ENCODE assay signal across 8 cellular contexts in the genomic region with DNA sequence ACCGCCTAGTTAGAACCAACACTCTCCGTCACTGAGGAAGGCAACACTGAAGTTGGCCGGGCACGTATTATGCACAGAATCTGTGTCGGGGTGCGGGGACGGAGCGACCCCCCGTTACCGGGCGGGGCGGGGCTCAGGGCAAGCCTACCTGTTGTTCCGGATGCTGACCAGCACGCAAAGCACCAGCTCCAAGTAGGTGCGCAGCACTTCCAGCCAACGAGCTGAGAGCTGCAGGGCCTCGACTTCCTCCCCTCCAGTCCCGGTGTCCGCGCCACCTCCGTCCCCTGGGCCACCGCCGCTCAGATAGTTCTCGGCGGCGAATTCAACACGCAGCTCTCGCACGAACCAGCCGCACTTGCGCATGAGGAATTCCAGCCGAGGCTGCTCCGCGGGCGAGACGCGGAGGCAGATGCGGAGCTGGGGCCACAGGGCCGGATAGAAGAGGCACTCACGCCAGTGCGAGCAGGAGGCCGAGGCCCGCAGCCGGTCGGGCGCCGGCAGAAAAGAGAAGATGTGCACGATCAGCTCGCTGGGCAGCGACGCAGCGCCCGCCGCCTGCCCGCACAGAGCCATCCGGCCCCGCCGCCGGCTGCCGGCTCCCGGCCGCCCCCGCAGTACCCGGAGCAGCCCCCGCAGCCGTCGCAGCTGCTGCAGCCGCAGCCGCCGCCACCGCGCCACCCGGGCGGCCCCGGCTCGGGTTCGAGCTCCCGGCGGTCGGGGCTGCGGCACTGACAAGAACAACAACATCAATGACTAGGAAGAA. TPM values are rescaled to one million over a fixed set of nuclear protein-coding genes. Genes with fewer than 3 reads are reported as not detected.
A peak's percentile ranks its signal among the peaks of the same experiment; 100 is the strongest.
DNase-seq lines count a peak whose midpoint lies in the region; ATAC-seq and TF ChIP-seq lines count a peak whose summit lies in the region.

No MANE protein-coding gene starts in this region.

- peak overlapping the region; percentile 96 for H3K4me3 Mint-ChIP-seq in activated CD4-positive, alpha-beta T cell treated with anti-CD3 and anti-CD28 coated beads, Interleukin-2, amount 10 ng/mL, durations not matched to agents 7 days and 5 days

- peak overlapping the region in 1 of 2 experiments; percentile 13 for H3K14ac ChIP-seq in mesenchymal stem cell (ENCODE audit: low read length in 2 of 2)

- no peaks in the 10 kb centered on the region for H3K27me3 ChIP-seq in mesenchymal stem cell (ENCODE audit: control insufficient read depth in 1 of 2, insufficient read depth in 1 of 2, low read length in 2 of 2)

- H3K79me1 ChIP-seq in mesenchymal stem cell (replicated peaks; ENCODE audit: low read length, poor library complexity, severe bottlenecking): peaks cover 14% of the 10 kb centered on the region

- peak overlapping the region in 1 of 2 experiments; percentile 81 for H3K23ac ChIP-seq in mesenchymal stem cell (ENCODE audit: low read length in 2 of 2)

- POLR2A ChIA-PET in GM10248 (lab: Yijun Ruan, JAX): interaction anchor here (0.6 to 2.2 kb wide), 4 partner anchors 16 to 329 kb away, joined by 3 to 8 read pairs (median 3); a partner anchor contains a TSS
- POLR2A ChIA-PET in activated CD4-positive, alpha-beta T cell treated with anti-CD3 and anti-CD28 coated beads, Interleukin-2, amount 10 ng/mL, durations not matched to agents 7 days and 5 days (lab: Charles Lee): interaction anchor here (0.6 to 1.1 kb wide), 2 partner anchors 236 to 246 kb away, joined by 3 read pairs; no protein-coding TSS in a partner anchor

- peak overlapping the region; percentile 99 for H3K27ac ChIP-seq in mesenchymal stem cell (ENCODE audit: low read length, poor library complexity, severe bottlenecking)

- H3K9me3 ChIP-seq in mesenchymal stem cell (ENCODE audit: control insufficient read depth, low read length): no peaks in the 10 kb centered on the region

- H3K9ac ChIP-seq in mesenchymal stem cell (ENCODE audit: low read length): peak overlapping the region; percentile 100

- peak overlapping the region; percentile 1 to 54 for H3K4ac ChIP-seq in mesenchymal stem cell (ENCODE audit: low read depth in 1 of 2, low read length in 2 of 2)

- no peak overlapping the region for H2BK12ac ChIP-seq in mesenchymal stem cell (ENCODE audit: low read length in 2 of 2)

- H2AK5ac ChIP-seq in mesenchymal stem cell (ENCODE audit: low read length, severe bottlenecking): no peak overlapping the region

- peak overlapping the region; percentile 72 for H2AFZ ChIP-seq in mesenchymal stem cell (ENCODE audit: low read depth, low read length)

- CTCF ChIA-PET in GM10248 (lab: Yijun Ruan, JAX): interaction anchor here (0.9 to 4.4 kb wide), 7 partner anchors 9 to 112 kb away, joined by 3 to 22 read pairs (median 4); no protein-coding TSS in a partner anchor
- CTCF ChIA-PET in activated CD4-positive, alpha-beta T cell treated with anti-CD3 and anti-CD28 coated beads, Interleukin-2, amount 10 ng/mL, durations not matched to agents 7 days and 5 days (lab: Charles Lee): interaction anchor here (0.9 to 1.9 kb wide), 8 partner anchors 8 to 273 kb away, joined by 3 to 7 read pairs (median 3); no protein-coding TSS in a partner anchor

- ATAC-seq in GM21619 (IDR thresholded peaks at IDR 0.05; ENCODE audit: unreplicated experiment): peak; percentile 21

- peak overlapping the region; percentile 13 to 26 for H3K18ac ChIP-seq in mesenchymal stem cell (ENCODE audit: low read depth in 1 of 2, low read length in 2 of 2)

- no peaks in the 10 kb centered on the region for H3K36me3 ChIP-seq in mesenchymal stem cell (ENCODE audit: control insufficient read depth in 1 of 2, insufficient read depth in 2 of 2, low read depth in 1 of 2, low read length in 2 of 2)

- H3K27me3 Mint-ChIP-seq in activated CD4-positive, alpha-beta T cell treated with anti-CD3 and anti-CD28 coated beads, Interleukin-2, amount 10 ng/mL, durations not matched to agents 7 days and 5 days: no peaks in the 10 kb centered on the region

- H2BK15ac ChIP-seq in mesenchymal stem cell (ENCODE audit: low read depth, poor library complexity, severe bottlenecking): peak overlapping the region; percentile 30

- peaks cover 7% of the 10 kb centered on the region for H3K36me3 Mint-ChIP-seq in activated CD4-positive, alpha-beta T cell treated with anti-CD3 and anti-CD28 coated beads, Interleukin-2, amount 10 ng/mL, durations not matched to agents 7 days and 5 days (ENCODE audit: low read depth)

- no peak overlapping the region for H2BK120ac ChIP-seq in mesenchymal stem cell (ENCODE audit: low read depth, low read length)

- H3K4me1 Mint-ChIP-seq in activated CD4-positive, alpha-beta T cell treated with anti-CD3 and anti-CD28 coated beads, Interleukin-2, amount 10 ng/mL, durations not matched to agents 7 days and 5 days: peaks cover 37% of the 10 kb centered on the region

- H2BK5ac ChIP-seq in mesenchymal stem cell (ENCODE audit: low read depth, low read length, poor library complexity, severe bottlenecking): no peak overlapping the region

- H4K91ac ChIP-seq in mesenchymal stem cell (ENCODE audit: low read length): no peak overlapping the region

- no peaks in the 10 kb centered on the region for H3K9me3 Mint-ChIP-seq in activated CD4-positive, alpha-beta T cell treated with anti-CD3 and anti-CD28 coated beads, Interleukin-2, amount 10 ng/mL, durations not matched to agents 7 days and 5 days

- peaks cover 2% of the 10 kb centered on the region for H3K4me1 ChIP-seq in mesenchymal stem cell (ENCODE audit: control insufficient read depth, insufficient read depth, low read depth, low read length)

- peak overlapping the region; percentile 86 for H3K4me3 ChIP-seq in Jurkat, Clone E6-1 (ENCODE audit: low read length)
- peak overlapping the region; percentile 81 to 98 for H3K4me3 ChIP-seq in mesenchymal stem cell (ENCODE audit: insufficient read depth in 1 of 2, low read depth in 1 of 2, low read length in 2 of 2)

- H3K4me2 ChIP-seq in mesenchymal stem cell (ENCODE audit: low read length, poor library complexity, severe bottlenecking): peak overlapping the region; percentile 92

- TF ChIP-seq CTCF in GM10248 (IDR thresholded peaks at IDR 0.05; ENCODE audit: control extremely low read depth, extremely low read depth, low read depth, missing control alignments): no peak

- H3K27ac Mint-ChIP-seq in activated CD4-positive, alpha-beta T cell treated with anti-CD3 and anti-CD28 coated beads, Interleukin-2, amount 10 ng/mL, durations not matched to agents 7 days and 5 days: peak overlapping the region; percentile 100

- DNase-seq in GM10248 (ENCODE audit: extremely low spot score) (peak; percentile 39), ecto neural progenitor cell (ENCODE audit: low spot score) (peak; percentile 69), mesenchymal stem cell (peak; percentile 68), GDM1 (lab: John Stamatoyannopoulos, UW) (no peak)
- DNase-seq in Jurkat, Clone E6-1 (ENCODE audit: low read depth, low spot score): no peak
- peak; percentile 55 for DNase-seq in activated CD4-positive, alpha-beta T cell treated with anti-CD3 and anti-CD28 coated beads, Interleukin-2, amount 10 ng/mL, durations not matched to agents 7 days and 5 days
- DNase-seq in stimulated activated CD8-positive, alpha-beta memory T cell treated with anti-CD3 and anti-CD28 coated beads, Interleukin-15, amount 100 ng/mL, for 48 hours (ENCODE audit: low read depth in 2 of 2): peak; percentile 15 to 21

- WGBS in mesenchymal stem cell: under 1% methylated on average over 63 of the region's 81 CpGs

- peak overlapping the region; percentile 71 for H4K8ac ChIP-seq in mesenchymal stem cell (ENCODE audit: low read length)

RNA-seq across cellular contexts. Expression of a gene that starts 0.6 kb away (rescaled TPM):
- polyA plus RNA-seq in Jurkat, Clone E6-1 (2012; ENCODE audit: insufficient read depth, insufficient read length): 19.3 TPM
- total RNA-seq in activated CD4-positive, alpha-beta T cell treated with anti-CD3 and anti-CD28 coated beads, Interleukin-2, amount 10 ng/mL, durations not matched to agents 7 days and 5 days: 10 to 100 TPM; 17.0 to 18.3 TPM
- 10.4 TPM for polyA plus RNA-seq in mesenchymal stem cell (2013, experiment 1 of 2)
- 11.3 TPM for polyA plus RNA-seq in mesenchymal stem cell (2013, experiment 2 of 2)

Comparison
In these comparisons a context has a peak if more than half of its experiments do, and no peak if none do; other contexts are left out.
1. DNase-seq: peak in GM10248 (single experiment), activated CD4-positive, alpha-beta T cell treated with anti-CD3 and anti-CD28 coated beads, Interleukin-2, amount 10 ng/mL, durations not matched to agents 7 days and 5 days (single experiment), ecto neural progenitor cell (single experiment), mesenchymal stem cell (single experiment) and stimulated activated CD8-positive, alpha-beta memory T cell treated with anti-CD3 and anti-CD28 coated beads, Interleukin-15, amount 100 ng/mL, for 48 hours (2 of 2); none in Jurkat, Clone E6-1 (single experiment) and GDM1 (single experiment).